ENCODE assay signal across 15 cellular contexts in genomic region chr4:14837860-14838259, GRCh38.
DNase-seq lines count a peak whose midpoint lies in the region; ATAC-seq, FAIRE-seq and TF ChIP-seq lines count a peak whose summit lies in the region.
"Had no signal": no experiment of that assay in that cellular context is flagged by ENCODE, and none has a peak within 500 bp of the region (broad histone marks: within the 10 kb centered on the region; RNA-seq: fewer than 3 reads in every experiment).

No MANE protein-coding gene starts in this region.

- 0 out of 2 replicates have a peak overlapping the region, but pooled peaks have one; percentile 6 for H3K27ac ChIP-seq in PC-3 (ENCODE audit: low read length)
- H3K27ac ChIP-seq in HepG2 (ENCODE audit: extremely low read length, insufficient read depth, low read length) = no peak overlapping the region
- H3K27ac ChIP-seq: KMS-11 had no signal

- CTCF ChIA-PET in PC-3 (lab: Charles Lee) = no interaction called here
- CTCF ChIA-PET in HepG2 (lab: Yijun Ruan, JAX; ENCODE audit: low intra/inter-chr PET ratio, low total read pairs) = no interaction called here

- intact Hi-C loops in PC-3 (cut with micrococcal nuclease) (no loop called here), HepG2 (cut with micrococcal nuclease; ENCODE audit: unreplicated experiment) (no loop called here)

- H3K9ac ChIP-seq in PC-3 (ENCODE audit: low read length) (no peak overlapping the region), HepG2 (ENCODE audit: insufficient read depth, low read depth, low read length) (no peak overlapping the region)
- H3K9ac ChIP-seq: KMS-11 had no signal

- no peak for TF ChIP-seq POLR2A in HepG2 (IDR thresholded peaks at IDR 0.05; ENCODE audit: insufficient read depth in 1 of 2, low read depth in 2 of 2, low read length in 2 of 2)

- H2AFZ ChIP-seq in PC-3 (ENCODE audit: low read length) (0 out of 2 replicates have a peak overlapping the region, but pooled peaks have one; percentile 23), HepG2 (ENCODE audit: low read length) (no peak overlapping the region)

- WGBS in HepG2 (ENCODE audit: low lambda C conversion rate) = 41% methylated on average over 4 of the region's 4 CpGs

- H3K4me1 ChIP-seq in PC-3 (ENCODE audit: insufficient read depth, low read length) (peaks cover 17% of the 10 kb centered on the region), HepG2 (ENCODE audit: insufficient read depth, low read length) (no peaks in the 10 kb centered on the region)

- TF ChIP-seq EP300 in HepG2 (IDR thresholded peaks at IDR 0.05; ENCODE audit: low read depth in 2 of 2, low read length in 2 of 2) = no peak
- no peak for TF ChIP-seq EP300 in HepG2 (CRISPR knock-in tag; IDR thresholded peaks at IDR 0.05; ENCODE audit: borderline replicate concordance)

- H3K4me3 ChIP-seq in GM12864 (ENCODE audit: low read depth, low read length) (no peak overlapping the region), PC-3 (ENCODE audit: low read length) (no peak overlapping the region), HepG2 (replicated peaks in 1 of 3; ENCODE audit: insufficient read depth in 1 of 3, low read depth in 2 of 3, low read length in 3 of 3) (no peak overlapping the region)

- no peaks in the 10 kb centered on the region for H3K9me3 ChIP-seq in PC-3 (ENCODE audit: low read length)
- peaks cover 7% of the 10 kb centered on the region; the same call in 1 of the 2 replicates for H3K9me3 ChIP-seq in HepG2 (ENCODE audit: low read length)

- in situ Hi-C loops in HepG2 (cut with HindIII; ENCODE audit: extremely low pct_ligation_motif_present, low pct_unique_long_range_greater_than_20kb) = no loop called here

- no peak for TF ChIP-seq RAD21 in HepG2 (CRISPR knock-in tag; IDR thresholded peaks at IDR 0.05)

- POLR2A ChIA-PET in PC-3 (lab: Charles Lee; ENCODE audit: unreplicated experiment) (interaction anchor here (0.6 kb wide), 1 partner anchor 707 kb away, joined by 4 read pairs; no protein-coding TSS in a partner anchor), HepG2 (lab: Yijun Ruan, JAX) (no interaction called here)

- no peaks in the 10 kb centered on the region for H3K27me3 ChIP-seq in PC-3 (ENCODE audit: low read length)
- no peaks in the 10 kb centered on the region for H3K27me3 ChIP-seq in HepG2 (ENCODE audit: control insufficient read depth in 1 of 2, insufficient read depth in 2 of 2, low read length in 2 of 2)

- H4K20me1 ChIP-seq in PC-3 (ENCODE audit: low read length) (no peaks in the 10 kb centered on the region), HepG2 (ENCODE audit: insufficient read depth, low read length) (no peaks in the 10 kb centered on the region)

- H3F3A ChIP-seq in PC-3 (ENCODE audit: low read length, unreplicated experiment) = no peaks in the 10 kb centered on the region

- H3K79me2 ChIP-seq in PC-3 (ENCODE audit: low read length) (no peaks in the 10 kb centered on the region), HepG2 (ENCODE audit: insufficient read depth, low read length) (no peaks in the 10 kb centered on the region)

- no peak for DNase-seq in GM12864 (ENCODE audit: low read depth)
- DNase-seq in PC-3 = no peak
- DNase-seq in HepG2 (ENCODE audit: low spot score) = no peak
- no peak for DNase-seq in NCI-H1092 treated with DMSO at 0.1 percent for 48 hours (lab: John Stamatoyannopoulos, UW)
- DNase-seq: activated CD4-positive, alpha-beta T cell treated with anti-CD3 and anti-CD28 coated beads, Interleukin-2, amount 50 U/mL, for 1 hour; DND-41; naive B cell; NCI-H2029; stimulated activated CD4-positive, alpha-beta T cell treated with anti-CD3 and anti-CD28 coated beads, Interleukin-4, amount 100 ng/mL, for 4 hours; stimulated activated naive CD4-positive, alpha-beta T cell had no signal

- no TSS peak for BruUV-seq in PC-3 (replicated peaks; lab: Mats Ljungman, UMichigan)
- no TSS peak for BruUV-seq in HepG2 (replicated peaks; lab: Mats Ljungman, UMichigan)

- TF ChIP-seq CTCF in GM12864 (IDR thresholded peaks at IDR 0.05; ENCODE audit: low read depth, low read length, missing control alignments) (peak; percentile 23), PC-3 (conservative IDR thresholded peaks at IDR 0.05; ENCODE audit: low read depth, low read length) (0 out of 2 replicates have a peak, but pooled peaks have one; percentile 19), HepG2 (CRISPR knock-in tag; IDR thresholded peaks at IDR 0.05) (no peak)

- H3K4me2 ChIP-seq in PC-3 (ENCODE audit: low read length) (no peak overlapping the region), HepG2 (ENCODE audit: low read depth, low read length) (no peak overlapping the region)
- H3K4me2 ChIP-seq: KMS-11 had no signal

- H3K36me3 ChIP-seq in PC-3 (ENCODE audit: low read depth, low read length) (no peaks in the 10 kb centered on the region), HepG2 (replicated peaks in 1 of 2; ENCODE audit: control insufficient read depth in 1 of 2, insufficient read depth in 2 of 2, low read length in 2 of 2) (no peaks in the 10 kb centered on the region)

- H3K9me2 ChIP-seq in PC-3 (replicated peaks; ENCODE audit: low read length) = no peaks in the 10 kb centered on the region

- no peak for FAIRE-seq in HepG2 (lab: Jason Lieb, UNC)

- ATAC-seq in HG02623 (IDR thresholded peaks at IDR 0.05; ENCODE audit: unreplicated experiment) (peak; percentile 47), PC-3 (peak; percentile 53), HepG2 (peak; percentile 65), GM21381 (IDR thresholded peaks at IDR 0.05; ENCODE audit: unreplicated experiment) (no peak), HG02840 (IDR thresholded peaks at IDR 0.05; ENCODE audit: low FRiP score, unreplicated experiment) (no peak), GM19023 (IDR thresholded peaks at IDR 0.05; ENCODE audit: unreplicated experiment) (no peak)

TF ChIP-seq in HepG2, 621 proteins besides CTCF, POLR2A, EP300 and RAD21:
- TF ChIP-seq CEBPG (CRISPR knock-in tag; IDR thresholded peaks at IDR 0.05) (peak; percentile 51), CEBPB (IDR thresholded peaks at IDR 0.05; ENCODE audit: borderline replicate concordance, low read depth, low read length) (peak; percentile 57; the same call in 1 of the 2 replicates), MYPOP (CRISPR knock-in tag; IDR thresholded peaks at IDR 0.05) (no peak)

Comparison
In these comparisons a context has a peak if more than half of its experiments do, and no peak if none do; other contexts are left out.
1. ATAC-seq: peak in HG02623 (single experiment), PC-3 (single experiment) and HepG2 (single experiment); none in GM21381 (single experiment), HG02840 (single experiment) and GM19023 (single experiment).